8 cellular contexts compared by ENCODE assay signal in genomic region chr1:167455786-167456446, GRCh38.
A peak's percentile ranks its signal among the peaks of the same experiment; 100 is the strongest.
DNase-seq lines count a peak whose midpoint lies in the region; ATAC-seq and TF ChIP-seq lines count a peak whose summit lies in the region.

No MANE protein-coding gene starts in this region.

- peak; percentile 75 for ATAC-seq in left lung
- peak; percentile 63 for ATAC-seq in stimulated activated naive CD8-positive, alpha-beta T cell treated with anti-CD3 and anti-CD28 coated beads, Interleukin-15, Interleukin-2, amounts not matched to agents 100 U/mL and 50 U/mL, for 24 hours

- intact Hi-C loops in left lung (cut with DNase I): no loop called here

- H3K9me3 ChIP-seq in Peyer's patch: no peaks in the 10 kb centered on the region
- no peaks in the 10 kb centered on the region for H3K9me3 ChIP-seq in left lung

- H3K4me1 ChIP-seq in Peyer's patch (peaks cover 0 to 7% (median 2%) of the 10 kb centered on the region in 4 donors), left lung (peaks cover 0 to 11% of the 10 kb centered on the region in 2 donors)

- DNase-seq in NCI-H2227 (lab: John Stamatoyannopoulos, UW; ENCODE audit: unreplicated experiment) (peak; percentile 66), NCI-H2227 treated with DMSO at 0.1 percent for 48 hours (lab: John Stamatoyannopoulos, UW) (no peak), HFFc6 (no peak), Peyer's patch (peak in 1 of 3 donors; percentile 52), chondrocyte (ENCODE audit: low spot score) (no peak), left lung (peak in 1 of 2 donors; percentile 84), NCI-H146 treated with DMSO at 0.1 percent for 48 hours (lab: John Stamatoyannopoulos, UW; ENCODE audit: unreplicated experiment) (no peak)
- DNase-seq in stimulated activated naive CD8-positive, alpha-beta T cell treated with anti-CD3 and anti-CD28 coated beads, Interleukin-15, Interleukin-2, amounts not matched to agents 100 U/mL and 50 U/mL, for 24 hours: peak; percentile 70

- H3K4me3 Mint-ChIP-seq in HFFc6 (peak overlapping the region; percentile 82), chondrocyte (ENCODE audit: unreplicated experiment) (peak overlapping the region; percentile 72)

- H3K27me3 Mint-ChIP-seq in HFFc6 (ENCODE audit: insufficient read depth) (peaks cover 32% of the 10 kb centered on the region), chondrocyte (ENCODE audit: low read depth) (peaks cover under 1% of the 10 kb centered on the region)

- TF ChIP-seq CTCF in HFFc6 (IDR thresholded peaks at IDR 0.05) (no peak), Peyer's patch (IDR thresholded peaks at IDR 0.05) (no peak), chondrocyte (IDR thresholded peaks at IDR 0.05) (no peak), left lung (IDR thresholded peaks at IDR 0.05) (no peak)

- H3K4me3 ChIP-seq in Peyer's patch (peak overlapping the region; percentile 50 to 83 (median 68)), left lung (peak overlapping the region; percentile 68 to 81)

- H3K27me3 ChIP-seq in Peyer's patch: no peaks in the 10 kb centered on the region
- peaks cover 0 to 10% of the 10 kb centered on the region in 2 donors for H3K27me3 ChIP-seq in left lung

- H3K27ac ChIP-seq in Peyer's patch: peak overlapping the region; percentile 66 to 78 (median 72)
- peak overlapping the region; percentile 61 to 67 for H3K27ac ChIP-seq in left lung

- TF ChIP-seq POLR2A in Peyer's patch (IDR thresholded peaks at IDR 0.05): no peak

- H3K27ac Mint-ChIP-seq in HFFc6 (no peak overlapping the region), chondrocyte (ENCODE audit: unreplicated experiment) (peak overlapping the region; percentile 71)

- H3K9me3 Mint-ChIP-seq in HFFc6: no peaks in the 10 kb centered on the region
- no peaks in the 10 kb centered on the region for H3K9me3 Mint-ChIP-seq in chondrocyte (ENCODE audit: low read depth)

- H3K36me3 ChIP-seq in Peyer's patch (no peaks in the 10 kb centered on the region), left lung (no peaks in the 10 kb centered on the region)

- H3K36me3 Mint-ChIP-seq in HFFc6 (ENCODE audit: low read depth) (no peaks in the 10 kb centered on the region), chondrocyte (ENCODE audit: low read depth) (no peaks in the 10 kb centered on the region)

- H3K4me1 Mint-ChIP-seq in HFFc6 (ENCODE audit: low read depth) (peaks cover 5% of the 10 kb centered on the region; the same call in 1 of the 2 replicates), chondrocyte (ENCODE audit: low read depth) (peaks cover 8% of the 10 kb centered on the region)

Comparison
In these comparisons a context has a peak if more than half of its experiments do, and no peak if none do; other contexts are left out.
1. DNase-seq: peak in NCI-H2227 (single experiment) and stimulated activated naive CD8-positive, alpha-beta T cell treated with anti-CD3 and anti-CD28 coated beads, Interleukin-15, Interleukin-2, amounts not matched to agents 100 U/mL and 50 U/mL, for 24 hours (single experiment); none in NCI-H2227 treated with DMSO at 0.1 percent for 48 hours (single experiment), HFFc6 (single experiment), chondrocyte (single experiment) and NCI-H146 treated with DMSO at 0.1 percent for 48 hours (single experiment).